Comparison of ENCODE assay signal across 1 cellular context in the genomic region with DNA sequence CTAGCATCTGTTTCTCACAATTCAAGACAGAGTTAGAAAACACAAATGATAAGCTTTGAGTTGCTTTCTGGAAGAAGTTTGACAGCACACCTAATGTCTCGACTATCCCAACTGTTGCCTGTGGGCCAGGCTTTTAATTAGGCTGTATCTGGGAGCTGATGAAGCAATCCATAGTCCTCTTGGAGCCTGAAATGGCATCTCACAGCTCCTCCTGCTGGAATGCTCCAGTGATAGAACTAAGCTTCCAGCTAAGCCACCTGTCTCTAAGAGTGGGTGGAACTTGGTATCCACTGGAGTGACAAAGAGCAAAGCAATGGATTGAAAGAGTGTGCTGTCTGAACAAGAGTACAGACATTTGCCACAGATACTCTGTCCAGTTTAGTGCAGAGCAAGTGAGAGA.
TF ChIP-seq lines count a peak whose summit lies in the region.

No MANE protein-coding gene starts in this region.

TF ChIP-seq in GM23338, 12 proteins besides CTCF, POLR2A, EP300 and RAD21 (continued from another document):
- TF ChIP-seq, protein P1, sequence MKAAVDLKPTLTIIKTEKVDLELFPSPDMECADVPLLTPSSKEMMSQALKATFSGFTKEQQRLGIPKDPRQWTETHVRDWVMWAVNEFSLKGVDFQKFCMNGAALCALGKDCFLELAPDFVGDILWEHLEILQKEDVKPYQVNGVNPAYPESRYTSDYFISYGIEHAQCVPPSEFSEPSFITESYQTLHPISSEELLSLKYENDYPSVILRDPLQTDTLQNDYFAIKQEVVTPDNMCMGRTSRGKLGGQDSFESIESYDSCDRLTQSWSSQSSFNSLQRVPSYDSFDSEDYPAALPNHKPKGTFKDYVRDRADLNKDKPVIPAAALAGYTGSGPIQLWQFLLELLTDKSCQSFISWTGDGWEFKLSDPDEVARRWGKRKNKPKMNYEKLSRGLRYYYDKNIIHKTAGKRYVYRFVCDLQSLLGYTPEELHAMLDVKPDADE (IDR thresholded peaks at IDR 0.05) = no peak
